Comparison of ENCODE assay signal across 21 cellular contexts in the genomic region with DNA sequence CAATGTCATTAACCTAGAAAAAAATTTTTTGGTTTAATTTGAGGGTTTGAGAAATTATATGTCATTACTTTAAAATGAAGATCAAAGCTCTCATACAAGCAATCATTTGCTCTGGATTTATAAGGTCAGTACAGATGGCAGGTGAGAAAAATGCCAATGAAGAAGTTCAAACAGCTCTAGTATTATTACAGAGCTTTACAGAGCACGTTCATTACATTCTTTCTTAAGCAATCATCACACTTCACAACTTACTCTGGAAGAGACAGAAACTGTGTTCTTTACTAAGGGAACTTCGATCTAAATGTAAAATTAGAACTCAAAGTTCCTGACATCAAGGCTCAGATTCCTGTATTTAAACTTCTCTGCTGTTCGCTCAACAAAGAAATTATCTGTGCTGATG.
DNase-seq lines count a peak whose midpoint lies in the region; ATAC-seq, FAIRE-seq and TF ChIP-seq lines count a peak whose summit lies in the region.
"Had no signal": no experiment of that assay in that cellular context is flagged by ENCODE, and none has a peak within 500 bp of the region (broad histone marks: within the 10 kb centered on the region; RNA-seq: fewer than 3 reads in every experiment).

No MANE protein-coding gene starts in this region.

- H3K4me3 ChIP-seq in breast epithelium (no peak overlapping the region), bronchial epithelial cell (ENCODE audit: low read depth, low read length) (no peak overlapping the region), HepG2 (replicated peaks in 1 of 3; ENCODE audit: insufficient read depth in 1 of 3, low read depth in 2 of 3, low read length in 3 of 3) (no peak overlapping the region), uterus (no peak overlapping the region)

- H3K9me3 ChIP-seq in breast epithelium (no peaks in the 10 kb centered on the region), HepG2 (ENCODE audit: low read length) (no peaks in the 10 kb centered on the region), uterus (no peaks in the 10 kb centered on the region)
- H3K9me3 ChIP-seq: neutrophil had no signal

- TF ChIP-seq POLR2A in breast epithelium (IDR thresholded peaks at IDR 0.05) (no peak), HepG2 (IDR thresholded peaks at IDR 0.05; ENCODE audit: insufficient read depth in 1 of 2, low read depth in 2 of 2, low read length in 2 of 2) (no peak), uterus (IDR thresholded peaks at IDR 0.05) (no peak)

- no peaks in the 10 kb centered on the region for H4K20me1 ChIP-seq in HepG2 (ENCODE audit: insufficient read depth, low read length)

- H3K27me3 ChIP-seq in breast epithelium (no peaks in the 10 kb centered on the region), bronchial epithelial cell (ENCODE audit: control insufficient read depth, insufficient read depth, low read length) (no peaks in the 10 kb centered on the region), HepG2 (ENCODE audit: control insufficient read depth in 1 of 2, insufficient read depth in 2 of 2, low read length in 2 of 2) (no peaks in the 10 kb centered on the region), uterus (no peaks in the 10 kb centered on the region)
- H3K27me3 ChIP-seq: neutrophil had no signal

- CTCF ChIA-PET in MCF 10A (lab: Yijun Ruan, JAX) (interaction anchor here (1.5 kb wide), 1 partner anchor 826 kb away, joined by 3 read pairs; no protein-coding TSS in a partner anchor), HepG2 (lab: Yijun Ruan, JAX; ENCODE audit: low intra/inter-chr PET ratio, low total read pairs) (no interaction called here)

- peak overlapping the region; percentile 16 for H3K4me3 Mint-ChIP-seq in MCF 10A (ENCODE audit: unreplicated experiment)
- H3K4me3 Mint-ChIP-seq: B cell, brain, H9 had no signal

- no peak overlapping the region for H3K9ac ChIP-seq in HepG2 (ENCODE audit: insufficient read depth, low read depth, low read length)

- intact Hi-C loops in MCF 10A (cut with micrococcal nuclease) (no loop called here), breast epithelium (cut with DNase I; ENCODE audit: low total_unique reads) (loop anchor here (5.0 kb wide), 1 partner anchor 583 kb away; no protein-coding TSS in a partner anchor), HepG2 (cut with micrococcal nuclease; ENCODE audit: unreplicated experiment) (no loop called here), uterus (cut with DNase I; ENCODE audit: low total_unique reads) (no loop called here), posterior vena cava (cut with DNase I) (no loop called here)

- 53% methylated on average over 3 of the region's 3 CpGs for WGBS in HepG2 (ENCODE audit: low lambda C conversion rate)

- TF ChIP-seq CTCF in MCF 10A (IDR thresholded peaks at IDR 0.05; ENCODE audit: unreplicated experiment), result no peak
- TF ChIP-seq CTCF in breast epithelium (IDR thresholded peaks at IDR 0.05), result no peak
- TF ChIP-seq CTCF in bronchial epithelial cell (IDR thresholded peaks at IDR 0.05; ENCODE audit: insufficient read depth, low read length, severe bottlenecking), result no peak
- no peak for TF ChIP-seq CTCF in HepG2 (CRISPR knock-in tag; IDR thresholded peaks at IDR 0.05)
- TF ChIP-seq CTCF in uterus (IDR thresholded peaks at IDR 0.05), result no peak

- H3K36me3 ChIP-seq in breast epithelium (no peaks in the 10 kb centered on the region), bronchial epithelial cell (ENCODE audit: control insufficient read depth, insufficient read depth, low read length) (no peaks in the 10 kb centered on the region), HepG2 (replicated peaks in 1 of 2; ENCODE audit: control insufficient read depth in 1 of 2, insufficient read depth in 2 of 2, low read length in 2 of 2) (peaks cover 3 to 5% of the 10 kb centered on the region in 2 experiments; a peak in 4 of 5 replicates), uterus (no peaks in the 10 kb centered on the region)
- H3K36me3 ChIP-seq: neutrophil had no signal

- no peaks in the 10 kb centered on the region for H3K27me3 Mint-ChIP-seq in MCF 10A (ENCODE audit: insufficient read depth, unreplicated experiment)
- H3K27me3 Mint-ChIP-seq: B cell, brain had no signal

- no peak for ATAC-seq in HepG2
- ATAC-seq: activated naive CD4-positive, alpha-beta T cell treated with anti-CD3 and anti-CD28 coated beads, Interleukin-2, amount 50 U/mL, for 72 hours had no signal

- no peak for TF ChIP-seq RAD21 in HepG2 (CRISPR knock-in tag; IDR thresholded peaks at IDR 0.05)

- no peak for FAIRE-seq in bronchial epithelial cell (lab: Jason Lieb, UNC)
- no peak for FAIRE-seq in HepG2 (lab: Jason Lieb, UNC)
- FAIRE-seq in urothelium cell line (lab: Jason Lieb, UNC), result no peak

- no peaks in the 10 kb centered on the region for H3K9me3 Mint-ChIP-seq in MCF 10A (ENCODE audit: unreplicated experiment)
- H3K9me3 Mint-ChIP-seq: H9 had no signal

- H3K4me1 Mint-ChIP-seq in MCF 10A (ENCODE audit: insufficient read depth, unreplicated experiment), result peaks cover 16% of the 10 kb centered on the region
- H3K4me1 Mint-ChIP-seq: B cell had no signal

- H3K4me1 ChIP-seq in breast epithelium, result no peaks in the 10 kb centered on the region
- peaks cover 29% of the 10 kb centered on the region for H3K4me1 ChIP-seq in HepG2 (ENCODE audit: insufficient read depth, low read length)
- H3K4me1 ChIP-seq in uterus, result peaks cover 0 to 4% of the 10 kb centered on the region in 2 donors

- H3K79me2 ChIP-seq in HepG2 (ENCODE audit: insufficient read depth, low read length), result no peaks in the 10 kb centered on the region

- H3K27ac Mint-ChIP-seq in MCF 10A (ENCODE audit: low read depth, unreplicated experiment), result peak overlapping the region; percentile 62
- H3K27ac Mint-ChIP-seq: activated naive CD4-positive, alpha-beta T cell treated with anti-CD3 and anti-CD28 coated beads, Interleukin-2, amount 50 U/mL, for 72 hours; B cell; H9 had no signal

- in situ Hi-C loops in HepG2 (cut with HindIII; ENCODE audit: extremely low pct_ligation_motif_present, low pct_unique_long_range_greater_than_20kb), result no loop called here

- DNase-seq in MCF 10A (ENCODE audit: unreplicated experiment) (no peak), breast epithelium (ENCODE audit: low spot score in 2 of 2) (no peak), bronchial epithelial cell (ENCODE audit: low read depth) (peak; percentile 57), HepG2 (ENCODE audit: low spot score) (peak; percentile 25), uterus (no peak), urothelium cell line (ENCODE audit: low spot score) (no peak), posterior vena cava (ENCODE audit: low spot score) (no peak)
- no peak for DNase-seq in activated naive CD4-positive, alpha-beta T cell treated with anti-CD3 and anti-CD28 coated beads, Interleukin-2, amount 50 U/mL, for 16 hours
- DNase-seq: activated CD4-positive, alpha-beta T cell treated with anti-CD3 and anti-CD28 coated beads for 1 hour; COR-L47; cortex of kidney; H9; Karpas-422; NCI-H1417 treated with DMSO at 0.1 percent for 48 hours; NCI-H526; retina; Right ventricle myocardium superior had no signal

- TF ChIP-seq EP300 in HepG2 (IDR thresholded peaks at IDR 0.05; ENCODE audit: low read depth in 2 of 2, low read length in 2 of 2) (no peak), HepG2 (CRISPR knock-in tag; IDR thresholded peaks at IDR 0.05; ENCODE audit: borderline replicate concordance) (no peak)

- POLR2A ChIA-PET in MCF 10A (lab: Yijun Ruan, JAX) (interaction anchor here (1.9 kb wide), 1 partner anchor 11 kb away, joined by 5 read pairs; no protein-coding TSS in a partner anchor), HepG2 (lab: Yijun Ruan, JAX) (no interaction called here)

- BruUV-seq in MCF 10A (replicated peaks; lab: Mats Ljungman, UMichigan) (no TSS peak), HepG2 (replicated peaks; lab: Mats Ljungman, UMichigan) (no TSS peak)

- H3K36me3 Mint-ChIP-seq in MCF 10A (ENCODE audit: insufficient read depth, unreplicated experiment), result peaks cover 6% of the 10 kb centered on the region

- H3K27ac ChIP-seq in breast epithelium (no peak overlapping the region), HepG2 (ENCODE audit: extremely low read length, insufficient read depth, low read length) (no peak overlapping the region), uterus (no peak overlapping the region)
- H3K27ac ChIP-seq: neutrophil had no signal

- H2AFZ ChIP-seq in HepG2 (ENCODE audit: low read length), result no peak overlapping the region

- H3K4me2 ChIP-seq in HepG2 (ENCODE audit: low read depth, low read length), result no peak overlapping the region

TF ChIP-seq in HepG2, 621 proteins besides CTCF, POLR2A, EP300 and RAD21:
- no peak for TF ChIP-seq PLRG1 (conservative IDR thresholded peaks at IDR 0.05)
- TF ChIP-seq, protein P1, sequence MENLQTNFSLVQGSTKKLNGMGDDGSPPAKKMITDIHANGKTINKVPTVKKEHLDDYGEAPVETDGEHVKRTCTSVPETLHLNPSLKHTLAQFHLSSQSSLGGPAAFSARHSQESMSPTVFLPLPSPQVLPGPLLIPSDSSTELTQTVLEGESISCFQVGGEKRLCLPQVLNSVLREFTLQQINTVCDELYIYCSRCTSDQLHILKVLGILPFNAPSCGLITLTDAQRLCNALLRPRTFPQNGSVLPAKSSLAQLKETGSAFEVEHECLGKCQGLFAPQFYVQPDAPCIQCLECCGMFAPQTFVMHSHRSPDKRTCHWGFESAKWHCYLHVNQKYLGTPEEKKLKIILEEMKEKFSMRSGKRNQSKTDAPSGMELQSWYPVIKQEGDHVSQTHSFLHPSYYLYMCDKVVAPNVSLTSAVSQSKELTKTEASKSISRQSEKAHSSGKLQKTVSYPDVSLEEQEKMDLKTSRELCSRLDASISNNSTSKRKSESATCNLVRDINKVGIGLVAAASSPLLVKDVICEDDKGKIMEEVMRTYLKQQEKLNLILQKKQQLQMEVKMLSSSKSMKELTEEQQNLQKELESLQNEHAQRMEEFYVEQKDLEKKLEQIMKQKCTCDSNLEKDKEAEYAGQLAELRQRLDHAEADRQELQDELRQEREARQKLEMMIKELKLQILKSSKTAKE (CRISPR knock-in tag; IDR thresholded peaks at IDR 0.05; ENCODE audit: borderline replicate concordance), result no peak
- peak in 1 of 2 experiments; percentile 48; a peak in 1 of 4 replicates for TF ChIP-seq NR2F1 (CRISPR knock-in tag; IDR thresholded peaks at IDR 0.05)
- peak; percentile 34 for TF ChIP-seq NR2F6 (IDR thresholded peaks at IDR 0.05)
- no peak for TF ChIP-seq NR2F6 (CRISPR knock-in tag; IDR thresholded peaks at IDR 0.05)
- TF ChIP-seq, protein P2, sequence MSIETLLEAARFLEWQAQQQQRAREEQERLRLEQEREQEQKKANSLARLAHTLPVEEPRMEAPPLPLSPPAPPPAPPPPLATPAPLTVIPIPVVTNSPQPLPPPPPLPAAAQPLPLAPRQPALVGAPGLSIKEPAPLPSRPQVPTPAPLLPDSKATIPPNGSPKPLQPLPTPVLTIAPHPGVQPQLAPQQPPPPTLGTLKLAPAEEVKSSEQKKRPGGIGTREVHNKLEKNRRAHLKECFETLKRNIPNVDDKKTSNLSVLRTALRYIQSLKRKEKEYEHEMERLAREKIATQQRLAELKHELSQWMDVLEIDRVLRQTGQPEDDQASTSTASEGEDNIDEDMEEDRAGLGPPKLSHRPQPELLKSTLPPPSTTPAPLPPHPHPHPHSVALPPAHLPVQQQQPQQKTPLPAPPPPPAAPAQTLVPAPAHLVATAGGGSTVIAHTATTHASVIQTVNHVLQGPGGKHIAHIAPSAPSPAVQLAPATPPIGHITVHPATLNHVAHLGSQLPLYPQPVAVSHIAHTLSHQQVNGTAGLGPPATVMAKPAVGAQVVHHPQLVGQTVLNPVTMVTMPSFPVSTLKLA (IDR thresholded peaks at IDR 0.05), result no peak

Comparison
In these comparisons a context has a peak if more than half of its experiments do, and no peak if none do; other contexts are left out.
1. DNase-seq: peak in bronchial epithelial cell (single experiment) and HepG2 (single experiment); none in MCF 10A (single experiment), breast epithelium (0 of 2), activated naive CD4-positive, alpha-beta T cell treated with anti-CD3 and anti-CD28 coated beads, Interleukin-2, amount 50 U/mL, for 16 hours (single experiment), uterus (0 of 2), urothelium cell line (single experiment) and posterior vena cava (single experiment).